11 cellular contexts compared by ENCODE assay signal in the genomic region with DNA sequence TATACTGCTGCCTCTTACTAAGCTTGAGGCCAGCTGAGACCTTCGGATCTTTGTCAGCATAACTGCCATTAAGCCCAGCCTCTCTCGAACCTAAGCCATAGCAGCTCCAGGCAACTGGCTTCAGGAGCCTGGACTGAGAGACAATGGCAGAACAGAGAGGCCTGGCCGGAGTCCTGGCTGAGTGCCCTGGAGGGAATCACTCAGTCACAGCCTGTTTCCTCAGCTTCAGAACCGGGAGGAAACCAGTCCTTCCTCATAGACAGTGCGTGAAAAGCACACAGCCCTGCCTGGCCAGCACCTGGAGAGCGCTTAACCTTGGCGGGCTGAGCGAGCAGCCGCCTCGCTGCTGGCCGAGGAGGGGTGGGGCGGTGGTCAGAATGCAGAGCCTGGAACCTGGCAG. TPM values are rescaled to one million over a fixed set of nuclear protein-coding genes. Genes with fewer than 3 reads are reported as not detected.
DNase-seq lines count a peak whose midpoint lies in the region; ATAC-seq and TF ChIP-seq lines count a peak whose summit lies in the region.
"Had no signal": no experiment of that assay in that cellular context is flagged by ENCODE, and none has a peak within 500 bp of the region (broad histone marks: within the 10 kb centered on the region; RNA-seq: fewer than 3 reads in every experiment).

No MANE protein-coding gene starts in this region.

- POLR2A ChIA-PET in HEK293T (lab: Yijun Ruan, JAX) = no interaction called here

- H3K4me3 ChIP-seq in body of pancreas = no peak overlapping the region
- H3K4me3 ChIP-seq: thoracic aorta had no signal

- ATAC-seq in body of pancreas (peak; percentile 50), sciatic nerve (peak; percentile 20)
- ATAC-seq: activated T-cell treated with anti-CD3 and anti-CD28 coated beads, Interleukin-2, amount 50 U/mL, for 72 hours had no signal

- WGBS in body of pancreas, 2 donors = 32 to 35% methylated on average over 3 to 6 of the region's 12 CpGs

- no peaks in the 10 kb centered on the region for H3K36me3 ChIP-seq in body of pancreas (replicated peaks in 1 of 2; ENCODE audit: insufficient read depth in 1 of 2, low read depth in 2 of 2)
- H3K36me3 ChIP-seq: thoracic aorta had no signal

- CTCF ChIA-PET in HEK293T (lab: Yijun Ruan, JAX) = interaction anchor here (0.8 to 2.1 kb wide), 3 partner anchors 13 to 59 kb away, joined by 4 to 7 read pairs (median 4); no protein-coding TSS in a partner anchor

- peaks cover 4% of the 10 kb centered on the region for H3K4me1 ChIP-seq in body of pancreas

- peak; percentile 48 for DNase-seq in NCI-H2196 (lab: John Stamatoyannopoulos, UW; ENCODE audit: unreplicated experiment)
- peak in 3 of 4 donors; percentile 8 to 45 (median 25) for DNase-seq in body of pancreas
- peak; percentile 9 for DNase-seq in iris pigment epithelial cell (ENCODE audit: low read depth)
- DNase-seq in sciatic nerve (ENCODE audit: low spot score) = no peak
- DNase-seq in HEK293T (ENCODE audit: extremely low spot score) = no peak
- no peak for DNase-seq in NCI-H2107 treated with DMSO at 0.1 percent for 48 hours (lab: John Stamatoyannopoulos, UW; ENCODE audit: unreplicated experiment)
- no peak for DNase-seq in GM10266 (ENCODE audit: extremely low spot score)
- DNase-seq: activated T-cell treated with anti-CD3 and anti-CD28 coated beads, Interleukin-2, amount 50 U/mL, for 72 hours; T-helper 1 cell had no signal

- TF ChIP-seq CTCF in body of pancreas (IDR thresholded peaks at IDR 0.05) (no peak), GM10266 (IDR thresholded peaks at IDR 0.05; ENCODE audit: control insufficient read depth, insufficient read depth, low read depth, missing control alignments) (no peak)

- H3K27ac ChIP-seq in body of pancreas = no peak overlapping the region
- H3K27ac ChIP-seq: thoracic aorta had no signal

- H3K27me3 ChIP-seq in body of pancreas = no peaks in the 10 kb centered on the region

- H3K9me3 ChIP-seq in body of pancreas = no peaks in the 10 kb centered on the region
- H3K9me3 ChIP-seq: thoracic aorta had no signal

- no peak for TF ChIP-seq POLR2A in body of pancreas (IDR thresholded peaks at IDR 0.05)

- intact Hi-C loops in body of pancreas (cut with DNase I) = no loop called here
- intact Hi-C loops in sciatic nerve (cut with DNase I) = no loop called here

TF ChIP-seq in HEK293T, 16 proteins besides CTCF, POLR2A, EP300 and RAD21:
- TF ChIP-seq ARNT (IDR thresholded peaks at IDR 0.05) = no peak
- TF ChIP-seq TARDBP (IDR thresholded peaks at IDR 0.05) = no peak
- no peak for TF ChIP-seq HDGF (IDR thresholded peaks at IDR 0.05; ENCODE audit: borderline replicate concordance)
- TF ChIP-seq ELF4 (IDR thresholded peaks at IDR 0.05) = no peak
- TF ChIP-seq SP1 (IDR thresholded peaks at IDR 0.05) = no peak

RNA-seq across cellular contexts. Expression of gene RNU5B-1, which starts 21.6 kb away (rescaled TPM):
- not detected for total RNA-seq in body of pancreas
- 44.7 TPM for total RNA-seq in sciatic nerve
- total RNA-seq: activated T-cell treated with anti-CD3 and anti-CD28 coated beads, Interleukin-2, amount 50 U/mL, for 72 hours; lower leg skin; thoracic aorta had no signal

RNA-seq across cellular contexts. Expression of gene RNU5A-1, which starts 30.3 kb away (rescaled TPM):
- total RNA-seq in body of pancreas (not detected), sciatic nerve (not detected)
- total RNA-seq: activated T-cell treated with anti-CD3 and anti-CD28 coated beads, Interleukin-2, amount 50 U/mL, for 72 hours; lower leg skin; thoracic aorta had no signal

RNA-seq across cellular contexts. Expression of gene PARP16, which starts 39.4 kb away (rescaled TPM):
- total RNA-seq in body of pancreas (10 to 100 TPM in 1 of 2 donors, 1 to 10 TPM in 1; 5.2 to 17.5 TPM), sciatic nerve (13.6 TPM)

RNA-seq across cellular contexts. Expression of gene IGDCC3, which starts 51.7 kb away (rescaled TPM):
- not detected for total RNA-seq in body of pancreas
- total RNA-seq in sciatic nerve = not detected
- total RNA-seq: activated T-cell treated with anti-CD3 and anti-CD28 coated beads, Interleukin-2, amount 50 U/mL, for 72 hours; lower leg skin; thoracic aorta had no signal

Comparison
In these comparisons a context has a peak if more than half of its experiments do, and no peak if none do; other contexts are left out.
1. DNase-seq: peak in NCI-H2196 (single experiment), body of pancreas (3 of 4) and iris pigment epithelial cell (single experiment); none in sciatic nerve (single experiment), HEK293T (single experiment), NCI-H2107 treated with DMSO at 0.1 percent for 48 hours (single experiment) and GM10266 (single experiment).
2. RNA of gene RNU5B-1, which starts 21.6 kb away (total RNA-seq): 44.7 TPM in sciatic nerve (single experiment); not detected in body of pancreas; every median in the first group is over 10 times any median in the second.